Comparison of ENCODE assay signal across 11 cellular contexts in the genomic region with DNA sequence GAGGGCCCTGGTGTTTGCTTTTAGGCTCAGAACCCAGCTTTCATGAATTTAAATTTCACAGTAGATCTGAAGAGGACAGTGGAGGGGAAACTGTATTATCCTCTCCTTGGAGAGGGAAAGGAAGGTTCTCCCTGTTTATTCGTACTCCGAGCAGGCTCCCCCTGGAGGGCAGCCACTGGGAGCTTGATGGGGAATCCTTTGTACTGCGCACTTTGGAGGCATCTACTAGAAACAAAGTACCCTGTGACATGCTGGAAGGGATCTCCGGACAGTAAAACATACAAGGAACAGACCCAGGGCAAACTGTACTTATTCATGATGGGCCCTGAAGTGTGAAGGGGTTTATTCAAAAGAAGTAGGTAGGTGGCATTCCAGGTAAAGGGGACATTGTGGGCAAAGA. TPM values are rescaled to one million over a fixed set of nuclear protein-coding genes. Genes with fewer than 3 reads are reported as not detected.
DNase-seq lines count a peak whose midpoint lies in the region; ATAC-seq, FAIRE-seq and TF ChIP-seq lines count a peak whose summit lies in the region.
"Had no signal": no experiment of that assay in that cellular context is flagged by ENCODE, and none has a peak within 500 bp of the region (broad histone marks: within the 10 kb centered on the region; RNA-seq: fewer than 3 reads in every experiment).

No MANE protein-coding gene starts in this region.

- H3K4me3 Mint-ChIP-seq in naive thymus-derived CD8-positive, alpha-beta T cell: no peak overlapping the region
- H3K4me3 Mint-ChIP-seq: activated naive CD4-positive, alpha-beta T cell treated with anti-CD3 and anti-CD28 coated beads, Interleukin-2, amount 50 U/mL, for 24 hours had no signal

- 0 out of 3 replicates have a peak, but pooled peaks cover 8% of the 10 kb centered on the region for H3K4me1 ChIP-seq in A549

- POLR2A ChIA-PET in A549 (lab: Yijun Ruan, JAX): no interaction called here
- POLR2A ChIA-PET in naive thymus-derived CD8-positive, alpha-beta T cell (lab: Charles Lee): no interaction called here

- H3K27ac ChIP-seq in A549 (peak overlapping the region in 1 of 2 experiments; percentile 3; a peak in 1 of 6 replicates), dorsolateral prefrontal cortex (peak overlapping the region in 37 of 59 donors; percentile 1 to 80 (median 45))

- H3K4me3 ChIP-seq in A549 (no peak overlapping the region), dorsolateral prefrontal cortex (peak overlapping the region in 1 of 59 donors; percentile 1)

- TF ChIP-seq EP300 in A549 (IDR thresholded peaks at IDR 0.05): no peak

- H3K36me3 Mint-ChIP-seq in naive thymus-derived CD8-positive, alpha-beta T cell: no peaks in the 10 kb centered on the region
- H3K36me3 Mint-ChIP-seq: activated naive CD4-positive, alpha-beta T cell treated with anti-CD3 and anti-CD28 coated beads, Interleukin-2, amount 50 U/mL, for 24 hours had no signal

- peak in 1 of 2 experiments; percentile 13 for DNase-seq in A549 (ENCODE audit: low read depth in 1 of 2, low spot score in 1 of 2)
- peak; percentile 16 for DNase-seq in HT-29 (ENCODE audit: low spot score)
- peak in 5 of 10 donors; percentile 56 to 66 (median 63) for DNase-seq in dorsolateral prefrontal cortex
- peak; percentile 37 to 39 for DNase-seq in lung microvascular endothelial cell (ENCODE audit: low read depth in 2 of 2)
- no peak for DNase-seq in naive thymus-derived CD8-positive, alpha-beta T cell
- DNase-seq in NCI-H774 (lab: John Stamatoyannopoulos, UW): no peak
- DNase-seq in HuH-7 (ENCODE audit: low spot score): no peak
- DNase-seq: stimulated activated CD4-positive, alpha-beta T cell treated with anti-CD3 and anti-CD28 coated beads, Interleukin-4, amount 100 ng/mL, for 4 hours had no signal

- ATAC-seq in A549 (peak in 1 of 2 experiments; percentile 53; a peak in 2 of 6 replicates), GM21447 (IDR thresholded peaks at IDR 0.05; ENCODE audit: unreplicated experiment) (no peak)
- no peak for ATAC-seq in naive thymus-derived CD8-positive, alpha-beta T cell
- ATAC-seq: esophagus mucosa had no signal

- no peak overlapping the region for H3K27ac Mint-ChIP-seq in naive thymus-derived CD8-positive, alpha-beta T cell
- H3K27ac Mint-ChIP-seq: activated naive CD4-positive, alpha-beta T cell treated with anti-CD3 and anti-CD28 coated beads, Interleukin-2, amount 50 U/mL, for 24 hours had no signal

- 86% methylated on average over 4 of the region's 4 CpGs for WGBS in A549 (ENCODE audit: missing lambda C conversion rate)

- CTCF ChIA-PET in A549 (lab: Yijun Ruan, JAX): interaction anchor here (0.7 to 8.0 kb wide), 9 partner anchors 10 to 669 kb away, joined by 3 to 59 read pairs (median 5); no protein-coding TSS in a partner anchor

- FAIRE-seq in A549 (lab: Jason Lieb, UNC): no peak

- no peaks in the 10 kb centered on the region for H3K9me3 ChIP-seq in A549

- TF ChIP-seq POLR2A in A549 (IDR thresholded peaks at IDR 0.05; ENCODE audit: low read length): no peak

- TF ChIP-seq RAD21 in A549 (conservative IDR thresholded peaks at IDR 0.05 in 1 of 2, IDR thresholded peaks at IDR 0.05 in 1 of 2): peak; percentile 16 to 35; a peak in 2 of 5 replicates

- no peak overlapping the region for H3K4me2 ChIP-seq in A549

- peaks cover 0 to 7% (median 1%) of the 10 kb centered on the region in 5 donors for H3K27me3 Mint-ChIP-seq in naive thymus-derived CD8-positive, alpha-beta T cell
- H3K27me3 Mint-ChIP-seq: activated naive CD4-positive, alpha-beta T cell treated with anti-CD3 and anti-CD28 coated beads, Interleukin-2, amount 50 U/mL, for 24 hours had no signal

- no peaks in the 10 kb centered on the region for H3K27me3 ChIP-seq in dorsolateral prefrontal cortex

- no peaks in the 10 kb centered on the region for H3K4me1 Mint-ChIP-seq in naive thymus-derived CD8-positive, alpha-beta T cell
- H3K4me1 Mint-ChIP-seq: activated naive CD4-positive, alpha-beta T cell treated with anti-CD3 and anti-CD28 coated beads, Interleukin-2, amount 50 U/mL, for 24 hours had no signal

- peak; percentile 31; the same call in 2 of the 3 replicates for TF ChIP-seq CTCF in A549 (IDR thresholded peaks at IDR 0.05)
- TF ChIP-seq CTCF in dorsolateral prefrontal cortex (IDR thresholded peaks at IDR 0.05 in 54 of 56, conservative IDR thresholded peaks at IDR 0.05 in 2 of 56; ENCODE audit: low read depth in 1 of 56, partially characterized antibody in 56 of 56): peak in 53 of 56 donors; percentile 28 to 69 (median 47)

- intact Hi-C loops in dorsolateral prefrontal cortex (cut with DNase I): loop anchor here in 1 of 2 donors (2.0 to 5.0 kb wide), 2 partner anchors 162 to 175 kb away; no protein-coding TSS in a partner anchor

- no peaks in the 10 kb centered on the region for H3K9me3 Mint-ChIP-seq in naive thymus-derived CD8-positive, alpha-beta T cell
- H3K9me3 Mint-ChIP-seq: activated naive CD4-positive, alpha-beta T cell treated with anti-CD3 and anti-CD28 coated beads, Interleukin-2, amount 50 U/mL, for 24 hours had no signal

TF ChIP-seq in A549, 52 proteins besides CTCF, POLR2A, EP300 and RAD21:
- TF ChIP-seq HES2 (IDR thresholded peaks at IDR 0.05) (no peak), SMC3 (IDR thresholded peaks at IDR 0.05) (peak; percentile 26; the same call in 2 of the 3 replicates), MAFK (IDR thresholded peaks at IDR 0.05; ENCODE audit: partially characterized antibody) (no peak)

RNA-seq across cellular contexts. Expression of gene NAV2, which starts 27.2 kb away (rescaled TPM):
- polyA plus RNA-seq in A549 (2011; rRNA removed): 19.8 and 27.6 TPM in 2 replicates
- 5.7 and 7.0 TPM in 2 replicates for polyA plus RNA-seq in A549 (2012; cell fraction: cytosol; rRNA removed)
- polyA plus RNA-seq in A549 (2012; cell fraction: nucleus; rRNA removed): 13.3 and 14.1 TPM in 2 replicates
- polyA plus RNA-seq in A549 (2017; fragmentation: RNase III; extraction: RNeasy Plus Mini Kit Qiagen cat#74134 plus additional on column Dnase treatment): 4.9 to 6.2 TPM (median 4.9 TPM) in 3 replicates
- 69.8 and 79.2 TPM in 2 replicates for polyA minus RNA-seq in A549 (2011; rRNA and poly(A)+ RNA removed)
- 0.05 TPM in 2 replicates for total RNA-seq in HT-29 (2014; rRNA removed; shearing (Covaris generic))
- total RNA-seq in dorsolateral prefrontal cortex: 100 to 1,000 TPM in 5 of 120 experiments, 10 to 100 TPM in 115; 43.9 to 157 (median 68.6) TPM
- total RNA-seq in lung microvascular endothelial cell: 1.8 and 4.4 TPM in 2 replicates
- total RNA-seq in naive thymus-derived CD8-positive, alpha-beta T cell: 1 to 10 TPM; 2.1 to 4.2 TPM
- under 1 TPM in 2 of 3 donors, not detected in 1; 0.06 to 0.16 TPM for polyA plus RNA-seq in naive thymus-derived CD8-positive, alpha-beta T cell

Comparison
In these comparisons a context has a peak if more than half of its experiments do, and no peak if none do; other contexts are left out.
1. DNase-seq: peak in HT-29 (single experiment) and lung microvascular endothelial cell (2 of 2); none in naive thymus-derived CD8-positive, alpha-beta T cell (0 of 10), NCI-H774 (single experiment) and HuH-7 (single experiment).